8 cellular contexts compared by ENCODE assay signal in genomic region chr2:197515277-197515797, GRCh38. TPM values are rescaled to one million over a fixed set of nuclear protein-coding genes. Genes with fewer than 3 reads are reported as not detected.
DNase-seq lines count a peak whose midpoint lies in the region; ATAC-seq and TF ChIP-seq lines count a peak whose summit lies in the region.

No MANE protein-coding gene starts in this region.

- peaks cover 3% of the 10 kb centered on the region for H3K36me3 Mint-ChIP-seq in activated T-cell treated with anti-CD3 and anti-CD28 coated beads, Interleukin-2, amount 50 U/mL, for 4 hours (ENCODE audit: insufficient read depth)
- H3K36me3 Mint-ChIP-seq in neural crest cell (ENCODE audit: low read depth) = peaks cover 3% of the 10 kb centered on the region

- TF ChIP-seq CTCF in epithelial cell of proximal tubule (conservative IDR thresholded peaks at IDR 0.05; ENCODE audit: low read depth, low read length) (no peak), neural crest cell (conservative IDR thresholded peaks at IDR 0.05) (no peak)

- H3K9me3 Mint-ChIP-seq in activated T-cell treated with anti-CD3 and anti-CD28 coated beads, Interleukin-2, amount 50 U/mL, for 4 hours = no peaks in the 10 kb centered on the region
- H3K9me3 Mint-ChIP-seq in neural crest cell = no peaks in the 10 kb centered on the region

- peak overlapping the region; percentile 97 for H3K4me3 Mint-ChIP-seq in activated T-cell treated with anti-CD3 and anti-CD28 coated beads, Interleukin-2, amount 50 U/mL, for 4 hours
- H3K4me3 Mint-ChIP-seq in neural crest cell = peak overlapping the region; percentile 98

- DNase-seq in activated T-cell treated with anti-CD3 and anti-CD28 coated beads, Interleukin-2, amount 50 U/mL, for 4 hours = no peak
- no peak for DNase-seq in activated T-cell treated with anti-CD3 and anti-CD28 coated beads for 4 hours
- peak; percentile 43 for DNase-seq in RPMI8226
- no peak for DNase-seq in epithelial cell of proximal tubule (ENCODE audit: low read depth)
- DNase-seq in neural crest cell (ENCODE audit: low read depth, low spot score) = no peak
- DNase-seq in HuH-7.5 (ENCODE audit: low spot score) = no peak

- peak overlapping the region; percentile 66 for H3K4me3 ChIP-seq in epithelial cell of proximal tubule (ENCODE audit: low read depth, low read length)

- ATAC-seq in activated T-cell treated with anti-CD3 and anti-CD28 coated beads, Interleukin-2, amount 50 U/mL, for 4 hours = peak; percentile 0 to 3
- peak; percentile 4 for ATAC-seq in HG03025 (IDR thresholded peaks at IDR 0.05; ENCODE audit: low FRiP score, unreplicated experiment)
- ATAC-seq in GM19463 (IDR thresholded peaks at IDR 0.05; ENCODE audit: unreplicated experiment) = no peak

- H3K4me1 Mint-ChIP-seq in activated T-cell treated with anti-CD3 and anti-CD28 coated beads, Interleukin-2, amount 50 U/mL, for 4 hours (ENCODE audit: low read depth) = peaks cover 36% of the 10 kb centered on the region
- H3K4me1 Mint-ChIP-seq in neural crest cell = peaks cover 29% of the 10 kb centered on the region

- peak overlapping the region; percentile 99 for H3K27ac Mint-ChIP-seq in neural crest cell (ENCODE audit: unreplicated experiment)

- H3K27me3 Mint-ChIP-seq in activated T-cell treated with anti-CD3 and anti-CD28 coated beads, Interleukin-2, amount 50 U/mL, for 4 hours (ENCODE audit: low read depth) = no peaks in the 10 kb centered on the region
- no peaks in the 10 kb centered on the region for H3K27me3 Mint-ChIP-seq in neural crest cell (ENCODE audit: low read depth)

RNA-seq across cellular contexts. Expression of gene MOB4, which starts 0.5 kb away (rescaled TPM):
- 10 to 100 TPM; 23.5 to 28.1 (median 23.8) TPM for total RNA-seq in activated T-cell treated with anti-CD3 and anti-CD28 coated beads, Interleukin-2, amount 50 U/mL, for 4 hours
- total RNA-seq in epithelial cell of proximal tubule (36.3 and 44.1 TPM in 2 replicates), neural crest cell (28.0 and 32.2 TPM in 2 replicates)

RNA-seq across cellular contexts. Expression of gene HSPE1, which starts 15.2 kb away (rescaled TPM):
- total RNA-seq in activated T-cell treated with anti-CD3 and anti-CD28 coated beads, Interleukin-2, amount 50 U/mL, for 4 hours = 100 to 1,000 TPM; 452 to 521 (median 492) TPM
- total RNA-seq in epithelial cell of proximal tubule = 349 and 354 TPM in 2 replicates
- total RNA-seq in neural crest cell = 186 and 203 TPM in 2 replicates

RNA-seq across cellular contexts. Expression of gene HSPD1, which starts 15.7 kb away (rescaled TPM):
- 1,000 to 10,000 TPM; 1,165 to 1,393 (median 1,366) TPM for total RNA-seq in activated T-cell treated with anti-CD3 and anti-CD28 coated beads, Interleukin-2, amount 50 U/mL, for 4 hours
- total RNA-seq in epithelial cell of proximal tubule = 407 and 601 TPM in 2 replicates
- 563 and 569 TPM in 2 replicates for total RNA-seq in neural crest cell
